1 cellular context compared by ENCODE assay signal in the genomic region with DNA sequence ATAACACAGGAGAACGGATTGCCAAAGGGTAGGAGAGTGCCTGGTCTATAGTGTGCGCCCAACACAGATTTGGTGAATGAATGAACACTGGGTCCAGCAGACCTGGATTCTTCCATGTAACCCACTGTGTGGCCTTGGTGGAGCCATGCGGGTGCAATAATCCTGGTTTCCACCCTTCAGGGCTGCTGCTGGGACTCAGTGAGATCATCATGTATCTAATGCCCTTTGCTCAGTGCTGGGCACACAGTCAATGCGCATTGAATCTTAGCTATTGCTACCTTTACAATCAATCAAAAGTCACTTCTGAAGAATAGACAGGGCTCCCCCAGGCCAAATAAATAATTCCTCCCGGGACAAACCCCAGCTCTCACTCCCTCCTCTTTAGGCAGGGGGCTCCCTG.
TF ChIP-seq lines count a peak whose summit lies in the region.

No MANE protein-coding gene starts in this region.

TF ChIP-seq in IMR-90, 13 proteins besides CTCF, POLR2A, EP300 and RAD21:
- TF ChIP-seq RFX5 (IDR thresholded peaks at IDR 0.05; ENCODE audit: low read depth, low read length) (no peak), MXI1 (IDR thresholded peaks at IDR 0.05; ENCODE audit: borderline replicate concordance, low read depth, low read length) (no peak), BHLHE40 (IDR thresholded peaks at IDR 0.05; ENCODE audit: low read depth, low read length) (no peak), RCOR1 (IDR thresholded peaks at IDR 0.05; ENCODE audit: insufficient replicate concordance, low read length) (no peak), NFE2L2 (IDR thresholded peaks at IDR 0.05; ENCODE audit: low read depth, low read length) (no peak), MAFK (IDR thresholded peaks at IDR 0.05; ENCODE audit: low read depth, low read length) (no peak), CHD1 (IDR thresholded peaks at IDR 0.05; ENCODE audit: low read depth, low read length) (no peak), FOS (IDR thresholded peaks at IDR 0.05; ENCODE audit: low read depth, low read length) (no peak), CEBPB (IDR thresholded peaks at IDR 0.05; ENCODE audit: low read depth, low read length) (no peak), MAZ (IDR thresholded peaks at IDR 0.05; ENCODE audit: borderline replicate concordance, low read depth, low read length) (no peak)
- TF ChIP-seq, protein P1, sequence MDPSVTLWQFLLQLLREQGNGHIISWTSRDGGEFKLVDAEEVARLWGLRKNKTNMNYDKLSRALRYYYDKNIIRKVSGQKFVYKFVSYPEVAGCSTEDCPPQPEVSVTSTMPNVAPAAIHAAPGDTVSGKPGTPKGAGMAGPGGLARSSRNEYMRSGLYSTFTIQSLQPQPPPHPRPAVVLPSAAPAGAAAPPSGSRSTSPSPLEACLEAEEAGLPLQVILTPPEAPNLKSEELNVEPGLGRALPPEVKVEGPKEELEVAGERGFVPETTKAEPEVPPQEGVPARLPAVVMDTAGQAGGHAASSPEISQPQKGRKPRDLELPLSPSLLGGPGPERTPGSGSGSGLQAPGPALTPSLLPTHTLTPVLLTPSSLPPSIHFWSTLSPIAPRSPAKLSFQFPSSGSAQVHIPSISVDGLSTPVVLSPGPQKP (IDR thresholded peaks at IDR 0.05; ENCODE audit: borderline replicate concordance, low read depth, low read length): no peak
- TF ChIP-seq, protein P2, sequence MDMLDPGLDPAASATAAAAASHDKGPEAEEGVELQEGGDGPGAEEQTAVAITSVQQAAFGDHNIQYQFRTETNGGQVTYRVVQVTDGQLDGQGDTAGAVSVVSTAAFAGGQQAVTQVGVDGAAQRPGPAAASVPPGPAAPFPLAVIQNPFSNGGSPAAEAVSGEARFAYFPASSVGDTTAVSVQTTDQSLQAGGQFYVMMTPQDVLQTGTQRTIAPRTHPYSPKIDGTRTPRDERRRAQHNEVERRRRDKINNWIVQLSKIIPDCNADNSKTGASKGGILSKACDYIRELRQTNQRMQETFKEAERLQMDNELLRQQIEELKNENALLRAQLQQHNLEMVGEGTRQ (IDR thresholded peaks at IDR 0.05; ENCODE audit: low read depth, low read length): no peak
TF ChIP-seq in IMR-90: peak in this region for 0.
